ENCODE assay signal across 20 cellular contexts in genomic region chr18:69585696-69586095, GRCh38.
"Had no signal": no experiment of that assay in that cellular context is flagged by ENCODE, and none has a peak within 500 bp of the region (broad histone marks: within the 10 kb centered on the region; RNA-seq: fewer than 3 reads in every experiment).

No MANE protein-coding gene starts in this region.

- H3K27ac ChIP-seq: heart left ventricle, parathyroid adenoma, prostate gland, right lobe of liver, skin epidermis, testis had no signal

- H3K36me3 ChIP-seq: heart left ventricle, prostate gland, right lobe of liver, tibial nerve had no signal

- H3K9me3 ChIP-seq: heart left ventricle, mucosa of descending colon, prostate gland, right lobe of liver, testis, tibial nerve had no signal

- H3K27me3 ChIP-seq: heart left ventricle, right lobe of liver, testis, tibial nerve had no signal

- ATAC-seq: heart left ventricle; left lobe of liver; mucosa of descending colon; natural killer cell; right lobe of liver; stimulated activated naive B cell treated with anti-CD40 and anti-IgM and Interleukin-4, amounts not matched to agents 10 μg/mL and 1 μg/mL and 100 μg/mL, for 72 hours; stimulated activated naive CD8-positive, alpha-beta T cell treated with anti-CD3 and anti-CD28 coated beads, Interleukin-15, amount 100 ng/mL, for 72 hours had no signal

- H2AFZ ChIP-seq: parathyroid adenoma had no signal

- H3K79me2 ChIP-seq: parathyroid adenoma had no signal

- H3K27ac Mint-ChIP-seq: endodermal cell; natural killer cell; stimulated activated naive B cell treated with anti-CD40 and anti-IgM and Interleukin-4, amounts not matched to agents 10 μg/mL and 1 μg/mL and 100 μg/mL, for 72 hours; stimulated activated naive CD8-positive, alpha-beta T cell treated with anti-CD3 and anti-CD28 coated beads, Interleukin-15, amount 100 ng/mL, for 72 hours had no signal

- H3K9ac ChIP-seq: parathyroid adenoma had no signal

- H3K4me1 ChIP-seq: heart left ventricle, parathyroid adenoma, prostate gland, right lobe of liver, testis had no signal

- H3K4me3 Mint-ChIP-seq: endodermal cell; natural killer cell; stimulated activated naive B cell treated with anti-CD40 and anti-IgM and Interleukin-4, amounts not matched to agents 10 μg/mL and 1 μg/mL and 100 μg/mL, for 72 hours; stimulated activated naive CD8-positive, alpha-beta T cell treated with anti-CD3 and anti-CD28 coated beads, Interleukin-15, amount 100 ng/mL, for 72 hours had no signal

- H3K27me3 Mint-ChIP-seq: stimulated activated naive CD8-positive, alpha-beta T cell treated with anti-CD3 and anti-CD28 coated beads, Interleukin-15, amount 100 ng/mL, for 72 hours had no signal

- H3K4me1 Mint-ChIP-seq: endodermal cell; natural killer cell; stimulated activated naive B cell treated with anti-CD40 and anti-IgM and Interleukin-4, amounts not matched to agents 10 μg/mL and 1 μg/mL and 100 μg/mL, for 72 hours; stimulated activated naive CD8-positive, alpha-beta T cell treated with anti-CD3 and anti-CD28 coated beads, Interleukin-15, amount 100 ng/mL, for 72 hours had no signal

- H3K36me3 Mint-ChIP-seq: natural killer cell; stimulated activated naive B cell treated with anti-CD40 and anti-IgM and Interleukin-4, amounts not matched to agents 10 μg/mL and 1 μg/mL and 100 μg/mL, for 72 hours had no signal

- H3K9me3 Mint-ChIP-seq: endodermal cell; natural killer cell; stimulated activated naive B cell treated with anti-CD40 and anti-IgM and Interleukin-4, amounts not matched to agents 10 μg/mL and 1 μg/mL and 100 μg/mL, for 72 hours; stimulated activated naive CD8-positive, alpha-beta T cell treated with anti-CD3 and anti-CD28 coated beads, Interleukin-15, amount 100 ng/mL, for 72 hours had no signal

- H3K4me3 ChIP-seq: heart left ventricle, mucosa of descending colon, prostate gland, right lobe of liver, skin epidermis, testis, tibial nerve had no signal

- DNase-seq: cerebellar nuclear complex; effector CD4-positive, alpha-beta T cell; endodermal cell; heart left ventricle; hippocampal formation; kidney glomerular epithelial cell; mammary epithelial cell; mucosa of descending colon; natural killer cell; right lobe of liver; stimulated activated CD4-positive, alpha-beta T cell treated with anti-CD3 and anti-CD28 coated beads, Interleukin-2, amount 100 ng/mL, for 24 hours; stimulated activated CD4-positive, alpha-beta T cell treated with anti-CD3 and anti-CD28 coated beads, Interleukin-4, amount 100 ng/mL, for 4 hours; stimulated activated naive B cell treated with anti-CD40 and anti-IgM and Interleukin-4, amounts not matched to agents 10 μg/mL and 1 μg/mL and 100 μg/mL, for 72 hours; stimulated activated naive CD8-positive, alpha-beta T cell treated with anti-CD3 and anti-CD28 coated beads, Interleukin-15, amount 100 ng/mL, for 72 hours; testis had no signal
